ENCODE assay signal across 28 cellular contexts in genomic region chr13:62309904-62310303, GRCh38.
"Had no signal": no experiment of that assay in that cellular context is flagged by ENCODE, and none has a peak within 500 bp of the region (broad histone marks: within the 10 kb centered on the region; RNA-seq: fewer than 3 reads in every experiment).

No MANE protein-coding gene starts in this region.

- H3K27ac ChIP-seq: adrenal gland, ascending aorta, brain microvascular endothelial cell, hepatocyte, ovary, prostate gland, testis, vagina had no signal

- H3K4me3 ChIP-seq: adrenal gland, ascending aorta, hepatocyte, ovary, prostate gland, testis, vagina had no signal

- H3K27me3 ChIP-seq: adrenal gland, ascending aorta, brain microvascular endothelial cell, hepatocyte, ovary, testis, vagina had no signal

- H3K79me2 ChIP-seq: hepatocyte had no signal

- H3K36me3 ChIP-seq: adrenal gland, ascending aorta, brain microvascular endothelial cell, ovary, prostate gland, vagina had no signal

- H3K9me3 Mint-ChIP-seq: activated B cell treated with CpG ODN at 0.5 μM for 24 hours had no signal

- H3K4me1 ChIP-seq: adrenal gland, ascending aorta, prostate gland, testis, vagina had no signal

- H3K36me3 Mint-ChIP-seq: activated naive CD8-positive, alpha-beta T cell; memory B cell; naive B cell had no signal

- ATAC-seq: activated CD4-positive, alpha-beta T cell treated with anti-CD3 and anti-CD28 coated beads for 36 hours; activated T-cell treated with anti-CD3 and anti-CD28 coated beads, Interleukin-2, amount 50 U/mL, for 4 hours; effector memory CD8-positive, alpha-beta T cell; esophagus mucosa; left colon had no signal

- H3K4me3 Mint-ChIP-seq: activated B cell treated with CpG ODN at 0.5 μM for 24 hours; activated CD4-positive, alpha-beta T cell treated with anti-CD3 and anti-CD28 coated beads for 36 hours; activated naive CD8-positive, alpha-beta T cell; activated T-cell treated with anti-CD3 and anti-CD28 coated beads, Interleukin-2, amount 50 U/mL, for 4 hours; effector memory CD8-positive, alpha-beta T cell; memory B cell; naive B cell; neural crest cell had no signal

- H3K9me3 ChIP-seq: adrenal gland, ascending aorta, ovary, prostate gland, testis, vagina had no signal

- DNase-seq: activated B cell treated with CpG ODN at 0.5 μM for 24 hours; activated CD4-positive, alpha-beta T cell treated with anti-CD3 and anti-CD28 coated beads for 36 hours; activated CD4-positive, alpha-beta T cell treated with anti-CD3 and anti-CD28 coated beads, Interleukin-2, amount 50 U/mL, for 48 hours; activated CD8-positive, alpha-beta memory T cell treated with anti-CD3 and anti-CD28 coated beads, Interleukin-2, amount 50 U/mL, for 48 hours; activated naive CD4-positive, alpha-beta T cell; activated T-cell treated with anti-CD3 and anti-CD28 coated beads, Interleukin-2, amount 50 U/mL, for 4 hours; adrenal gland; brain microvascular endothelial cell; caudate nucleus; effector memory CD8-positive, alpha-beta T cell; foreskin melanocyte; left colon; naive B cell; ovary; stimulated activated CD4-positive, alpha-beta T cell treated with anti-CD3 and anti-CD28 coated beads, Interleukin-4, amount 100 ng/mL, for 1 hour; stimulated activated naive CD4-positive, alpha-beta T cell; T1000; testis; trophoblast cell had no signal

- H3K4me2 ChIP-seq: hepatocyte had no signal

- H3K27ac Mint-ChIP-seq: activated B cell treated with CpG ODN at 0.5 μM for 24 hours; activated CD4-positive, alpha-beta T cell treated with anti-CD3 and anti-CD28 coated beads for 36 hours; activated naive CD8-positive, alpha-beta T cell; activated T-helper 2 cell treated with anti-CD3 and anti-CD28 coated beads, Interferon-gamma antibody, Interleukin-2, Interleukin-4, amounts not matched to agents 10 μg/mL and 5 μg/mL and 100 μg/mL, durations not matched to agents 14 hours and 24 hours and 36 hours; effector memory CD8-positive, alpha-beta T cell; memory B cell; naive B cell had no signal

- H3K4me1 Mint-ChIP-seq: activated B cell treated with CpG ODN at 0.5 μM for 24 hours; activated CD4-positive, alpha-beta T cell treated with anti-CD3 and anti-CD28 coated beads for 36 hours; memory B cell; neural crest cell had no signal

- H3K27me3 Mint-ChIP-seq: activated B cell treated with CpG ODN at 0.5 μM for 24 hours; activated CD4-positive, alpha-beta T cell treated with anti-CD3 and anti-CD28 coated beads for 36 hours; activated naive CD8-positive, alpha-beta T cell; effector memory CD8-positive, alpha-beta T cell; memory B cell; naive B cell had no signal
